ENCODE assay signal across 19 cellular contexts in the genomic region with DNA sequence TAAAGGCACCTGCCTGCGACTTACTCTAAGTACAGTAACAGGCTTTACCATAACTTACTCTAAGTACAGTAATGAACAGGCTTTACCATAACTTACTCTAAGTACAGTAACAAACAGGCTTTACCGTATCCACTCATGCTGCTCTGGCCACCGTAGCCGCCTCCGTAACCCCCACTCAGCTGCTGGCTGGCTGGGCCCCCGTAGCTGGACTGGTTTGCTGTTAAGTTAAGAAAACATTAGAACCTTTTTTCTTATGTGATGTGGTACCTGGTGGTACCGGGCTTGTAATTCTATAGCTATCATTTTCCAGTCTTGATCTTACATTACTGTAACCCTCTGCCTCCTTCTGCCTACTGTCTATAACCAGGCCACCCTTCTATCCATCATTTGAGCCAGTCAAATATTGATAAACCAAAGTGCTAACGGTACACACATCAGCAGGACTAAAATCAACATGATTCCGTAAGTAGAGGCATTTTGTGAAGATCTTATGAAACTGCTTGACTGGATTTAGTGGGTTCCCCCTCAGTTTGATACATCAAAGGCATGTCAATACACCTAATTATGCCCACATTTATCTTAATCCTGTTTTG. TPM values are rescaled to one million over a fixed set of nuclear protein-coding genes. Genes with fewer than 3 reads are reported as not detected.
DNase-seq lines count a peak whose midpoint lies in the region; ATAC-seq and TF ChIP-seq lines count a peak whose summit lies in the region.
"Had no signal": no experiment of that assay in that cellular context is flagged by ENCODE, and none has a peak within 500 bp of the region (broad histone marks: within the 10 kb centered on the region; RNA-seq: fewer than 3 reads in every experiment).

No MANE protein-coding gene starts in this region.

- CTCF ChIA-PET in activated CD4-positive, alpha-beta memory T cell treated with anti-CD3 and anti-CD28 coated beads for 36 hours (lab: Charles Lee) = no interaction called here

- peak overlapping the region; percentile 59 for H3K27ac Mint-ChIP-seq in activated CD4-positive, alpha-beta memory T cell treated with anti-CD3 and anti-CD28 coated beads for 36 hours
- no peak overlapping the region for H3K27ac Mint-ChIP-seq in activated T-helper 2 cell treated with anti-CD3 and anti-CD28 coated beads, Interferon-gamma antibody, Interleukin-2, Interleukin-4, amounts not matched to agents 10 μg/mL and 5 μg/mL and 100 μg/mL, durations not matched to agents 14 hours and 24 hours and 36 hours
- H3K27ac Mint-ChIP-seq: dendritic cell treated with granulocyte-macrophage colony-stimulating factor and Interleukin-4, amounts not matched to agents 40 ng/mL and 50 ng/mL, for 4 days had no signal

- no peaks in the 10 kb centered on the region for H3K9me3 Mint-ChIP-seq in activated CD4-positive, alpha-beta memory T cell treated with anti-CD3 and anti-CD28 coated beads for 36 hours
- H3K9me3 Mint-ChIP-seq in activated T-helper 2 cell treated with anti-CD3 and anti-CD28 coated beads, Interferon-gamma antibody, Interleukin-2, Interleukin-4, amounts not matched to agents 10 μg/mL and 5 μg/mL and 100 μg/mL, durations not matched to agents 14 hours and 24 hours and 36 hours = no peaks in the 10 kb centered on the region
- H3K9me3 Mint-ChIP-seq: dendritic cell treated with granulocyte-macrophage colony-stimulating factor and Interleukin-4, amounts not matched to agents 40 ng/mL and 50 ng/mL, for 4 days had no signal

- peaks cover 79% of the 10 kb centered on the region for H3K36me3 Mint-ChIP-seq in activated CD4-positive, alpha-beta memory T cell treated with anti-CD3 and anti-CD28 coated beads for 36 hours
- peaks cover 93% of the 10 kb centered on the region for H3K36me3 Mint-ChIP-seq in activated T-helper 2 cell treated with anti-CD3 and anti-CD28 coated beads, Interferon-gamma antibody, Interleukin-2, Interleukin-4, amounts not matched to agents 10 μg/mL and 5 μg/mL and 100 μg/mL, durations not matched to agents 14 hours and 24 hours and 36 hours (ENCODE audit: low read depth)

- peak; percentile 59 for DNase-seq in activated effector memory CD4-positive, alpha-beta T cell treated with anti-CD3 and anti-CD28 coated beads, Interleukin-2, amount 50 U/mL, for 16 hours
- DNase-seq in activated effector memory CD4-positive, alpha-beta T cell treated with Interleukin-2 at 50 U/mL for 16 hours = no peak
- DNase-seq in activated CD4-positive, alpha-beta memory T cell treated with anti-CD3 and anti-CD28 coated beads for 36 hours = no peak
- DNase-seq in mesenteric fat pad (ENCODE audit: low spot score) = peak; percentile 5
- DNase-seq in suprapubic skin (ENCODE audit: low spot score in 2 of 2) = peak; percentile 29 to 33
- DNase-seq in activated T-helper 2 cell treated with anti-CD3 and anti-CD28 coated beads, Interferon-gamma antibody, Interleukin-2, Interleukin-4, amounts not matched to agents 10 μg/mL and 5 μg/mL and 100 μg/mL, durations not matched to agents 14 hours and 24 hours and 36 hours (ENCODE audit: low spot score) = no peak
- DNase-seq in stimulated activated CD4-positive, alpha-beta T cell treated with anti-CD3 and anti-CD28 coated beads, Interleukin-2, amount 100 ng/mL, for 24 hours = no peak
- DNase-seq: anterior cingulate cortex; DMS79 treated with DMSO at 0.1 percent for 48 hours; KBM-7; left ventricle myocardium superior; NCI-H1436; NCI-H510A; nucleus accumbens; PC-9; stimulated activated CD4-positive, alpha-beta T cell treated with anti-CD3 and anti-CD28 coated beads, Interleukin-12 subunit alpha, Interleukin-12 subunit beta, amount 100 ng/mL, for 4 hours had no signal

- peaks cover 55% of the 10 kb centered on the region for H3K4me1 Mint-ChIP-seq in activated CD4-positive, alpha-beta memory T cell treated with anti-CD3 and anti-CD28 coated beads for 36 hours (ENCODE audit: low read depth)
- H3K4me1 Mint-ChIP-seq in activated T-helper 2 cell treated with anti-CD3 and anti-CD28 coated beads, Interferon-gamma antibody, Interleukin-2, Interleukin-4, amounts not matched to agents 10 μg/mL and 5 μg/mL and 100 μg/mL, durations not matched to agents 14 hours and 24 hours and 36 hours (ENCODE audit: low read depth) = peaks cover 54% of the 10 kb centered on the region

- H3K36me3 ChIP-seq in suprapubic skin = peaks cover 98% of the 10 kb centered on the region

- POLR2A ChIA-PET in activated CD4-positive, alpha-beta memory T cell treated with anti-CD3 and anti-CD28 coated beads for 36 hours (lab: Charles Lee) = interaction anchor here (0.8 to 9.4 kb wide), 2 partner anchors 6 to 20 kb away, joined by 3 to 105 read pairs; a partner anchor contains a TSS

- ATAC-seq in HG03354 (IDR thresholded peaks at IDR 0.05; ENCODE audit: poor library complexity, severe bottlenecking, unreplicated experiment) = no peak
- ATAC-seq: left ventricle myocardium superior had no signal

- 78% methylated on average over 9 of the region's 9 CpGs for WGBS in suprapubic skin

- no peaks in the 10 kb centered on the region for H3K27me3 ChIP-seq in suprapubic skin
- H3K27me3 ChIP-seq: tibial nerve had no signal

- peaks cover 62% of the 10 kb centered on the region for H3K4me1 ChIP-seq in suprapubic skin

- H3K27me3 Mint-ChIP-seq in activated CD4-positive, alpha-beta memory T cell treated with anti-CD3 and anti-CD28 coated beads for 36 hours = no peaks in the 10 kb centered on the region
- H3K27me3 Mint-ChIP-seq in activated T-helper 2 cell treated with anti-CD3 and anti-CD28 coated beads, Interferon-gamma antibody, Interleukin-2, Interleukin-4, amounts not matched to agents 10 μg/mL and 5 μg/mL and 100 μg/mL, durations not matched to agents 14 hours and 24 hours and 36 hours (ENCODE audit: low read depth) = no peaks in the 10 kb centered on the region
- H3K27me3 Mint-ChIP-seq: dendritic cell treated with granulocyte-macrophage colony-stimulating factor and Interleukin-4, amounts not matched to agents 40 ng/mL and 50 ng/mL, for 4 days had no signal

- TF ChIP-seq CTCF in suprapubic skin (IDR thresholded peaks at IDR 0.05) = no peak

- no peaks in the 10 kb centered on the region for H3K9me3 ChIP-seq in suprapubic skin
- H3K9me3 ChIP-seq: tibial nerve had no signal

- H3K4me3 ChIP-seq in suprapubic skin = no peak overlapping the region
- H3K4me3 ChIP-seq: PC-9, tibial nerve had no signal

- H3K27ac ChIP-seq in suprapubic skin = no peak overlapping the region
- H3K27ac ChIP-seq: tibial nerve had no signal

- intact Hi-C loops in activated CD4-positive, alpha-beta memory T cell treated with anti-CD3 and anti-CD28 coated beads for 36 hours (cut with micrococcal nuclease) = no loop called here
- intact Hi-C loops in activated T-helper 2 cell treated with anti-CD3 and anti-CD28 coated beads, Interferon-gamma antibody, Interleukin-2, Interleukin-4, amounts not matched to agents 10 μg/mL and 5 μg/mL and 100 μg/mL, durations not matched to agents 14 hours and 24 hours and 36 hours (cut with micrococcal nuclease) = no loop called here

- no peak overlapping the region for H3K4me3 Mint-ChIP-seq in activated CD4-positive, alpha-beta memory T cell treated with anti-CD3 and anti-CD28 coated beads for 36 hours
- no peak overlapping the region for H3K4me3 Mint-ChIP-seq in activated T-helper 2 cell treated with anti-CD3 and anti-CD28 coated beads, Interferon-gamma antibody, Interleukin-2, Interleukin-4, amounts not matched to agents 10 μg/mL and 5 μg/mL and 100 μg/mL, durations not matched to agents 14 hours and 24 hours and 36 hours (ENCODE audit: low read depth)
- H3K4me3 Mint-ChIP-seq: dendritic cell treated with granulocyte-macrophage colony-stimulating factor and Interleukin-4, amounts not matched to agents 40 ng/mL and 50 ng/mL, for 4 days had no signal

- TF ChIP-seq EP300 in suprapubic skin (IDR thresholded peaks at IDR 0.05) = no peak

- no peak for TF ChIP-seq POLR2A in suprapubic skin (IDR thresholded peaks at IDR 0.05)

RNA-seq across cellular contexts. Expression of a gene that starts 7.4 kb away (rescaled TPM):
- 100 to 1,000 TPM; 604 to 611 TPM for total RNA-seq in activated CD4-positive, alpha-beta memory T cell treated with anti-CD3 and anti-CD28 coated beads for 36 hours
- total RNA-seq in mesenteric fat pad (429 TPM), suprapubic skin (100 to 1,000 TPM; 260 to 868 (median 295) TPM)
- 1,015 and 1,039 TPM in 2 replicates for total RNA-seq in activated T-helper 2 cell treated with anti-CD3 and anti-CD28 coated beads, Interferon-gamma antibody, Interleukin-2, Interleukin-4, amounts not matched to agents 10 μg/mL and 5 μg/mL and 100 μg/mL, durations not matched to agents 14 hours and 24 hours and 36 hours

Comparison
In these comparisons a context has a peak if more than half of its experiments do, and no peak if none do; other contexts are left out.
1. DNase-seq: peak in activated effector memory CD4-positive, alpha-beta T cell treated with anti-CD3 and anti-CD28 coated beads, Interleukin-2, amount 50 U/mL, for 16 hours (single experiment), mesenteric fat pad (single experiment) and suprapubic skin (2 of 2); none in activated effector memory CD4-positive, alpha-beta T cell treated with Interleukin-2 at 50 U/mL for 16 hours (single experiment), activated CD4-positive, alpha-beta memory T cell treated with anti-CD3 and anti-CD28 coated beads for 36 hours (single experiment), activated T-helper 2 cell treated with anti-CD3 and anti-CD28 coated beads, Interferon-gamma antibody, Interleukin-2, Interleukin-4, amounts not matched to agents 10 μg/mL and 5 μg/mL and 100 μg/mL, durations not matched to agents 14 hours and 24 hours and 36 hours (single experiment) and stimulated activated CD4-positive, alpha-beta T cell treated with anti-CD3 and anti-CD28 coated beads, Interleukin-2, amount 100 ng/mL, for 24 hours (0 of 2).